22 cellular contexts compared by ENCODE assay signal in the genomic region with DNA sequence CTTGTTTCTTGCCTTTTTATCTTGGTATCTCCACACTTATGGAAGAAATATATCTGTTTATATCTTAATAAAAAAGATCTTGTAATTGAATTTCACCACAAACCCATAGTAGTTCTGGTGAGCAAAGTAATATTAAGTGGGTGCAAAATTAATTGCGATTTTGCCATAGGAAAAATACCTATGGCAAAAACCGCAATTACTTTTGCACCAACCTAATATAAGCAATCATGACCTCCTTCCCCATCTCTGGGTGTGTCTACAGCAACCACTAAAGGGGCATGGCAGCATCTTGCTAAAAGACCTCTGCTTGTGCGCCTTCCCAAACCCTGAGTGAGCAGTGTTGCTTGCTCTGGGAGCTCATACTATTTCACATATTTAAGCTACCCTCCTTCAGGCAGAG.
"Had no signal": no experiment of that assay in that cellular context is flagged by ENCODE, and none has a peak within 500 bp of the region (broad histone marks: within the 10 kb centered on the region; RNA-seq: fewer than 3 reads in every experiment).

No MANE protein-coding gene starts in this region.

- DNase-seq: dermis blood vessel endothelial cell; dorsolateral prefrontal cortex; effector CD4-positive, alpha-beta T cell; effector memory CD4-positive, alpha-beta T cell; erythroblast; esophagus squamous epithelium; foreskin melanocyte; gastrocnemius medialis; glutamatergic neuron; head of caudate nucleus; heart right ventricle; hippocampal formation; left colon; left ventricle myocardium superior; lower lobe of right lung; mesenchymal stem cell; mucosa of descending colon; naive B cell had no signal

- H3K4me1 Mint-ChIP-seq: naive B cell had no signal

- H3K27me3 Mint-ChIP-seq: naive B cell had no signal

- H3K27me3 ChIP-seq: dorsolateral prefrontal cortex, esophagus squamous epithelium, gastrocnemius medialis, heart right ventricle had no signal

- H3K9me3 Mint-ChIP-seq: naive B cell had no signal

- ATAC-seq: esophagus mucosa, left colon, left lobe of liver, lower lobe of right lung, mucosa of descending colon had no signal

- H3K36me3 ChIP-seq: esophagus squamous epithelium, gastrocnemius medialis, heart right ventricle, lower lobe of right lung had no signal

- H3K4me3 Mint-ChIP-seq: mesothelial cell of epicardium, naive B cell had no signal

- H3K4me1 ChIP-seq: gastrocnemius medialis, lower lobe of right lung had no signal

- H3K36me3 Mint-ChIP-seq: mesothelial cell of epicardium, naive B cell had no signal

- H3K4me3 ChIP-seq: coronary artery, dorsolateral prefrontal cortex, esophagus squamous epithelium, gastrocnemius medialis, heart right ventricle, lower lobe of right lung, mucosa of descending colon had no signal

- H3K27ac ChIP-seq: coronary artery, dorsolateral prefrontal cortex, esophagus squamous epithelium, gastrocnemius medialis, lower lobe of right lung had no signal

- H3K27ac Mint-ChIP-seq: mesothelial cell of epicardium, naive B cell had no signal

- H3K9me3 ChIP-seq: esophagus squamous epithelium, gastrocnemius medialis, heart right ventricle, lower lobe of right lung, mucosa of descending colon had no signal
